24 cellular contexts compared by ENCODE assay signal in genomic region chr17:82689077-82689476, GRCh38.
"Had no signal": no experiment of that assay in that cellular context is flagged by ENCODE, and none has a peak within 500 bp of the region (broad histone marks: within the 10 kb centered on the region; RNA-seq: fewer than 3 reads in every experiment).

No MANE protein-coding gene starts in this region.

- H3K36me3 Mint-ChIP-seq: activated naive CD8-positive, alpha-beta T cell treated with anti-CD3 and anti-CD28 coated beads, Interleukin-2, amount 10 ng/mL, durations not matched to agents 7 days and 5 days; stimulated activated effector memory CD8-positive, alpha-beta T cell treated with anti-CD3 and anti-CD28 coated beads, Interleukin-12 subunit alpha, Interleukin-12 subunit beta, amount 100 ng/mL, for 72 hours had no signal

- ATAC-seq: activated CD4-positive, alpha-beta T cell treated with anti-CD3 and anti-CD28 coated beads for 36 hours; foreskin keratinocyte; right lobe of liver; stimulated activated effector memory CD8-positive, alpha-beta T cell treated with anti-CD3 and anti-CD28 coated beads, Interleukin-12 subunit alpha, Interleukin-12 subunit beta, amount 100 ng/mL, for 72 hours; stimulated activated naive CD8-positive, alpha-beta T cell treated with anti-CD3 and anti-CD28 coated beads, Interleukin-15, amount 100 ng/mL, for 72 hours had no signal

- H3K9me3 Mint-ChIP-seq: activated naive CD8-positive, alpha-beta T cell treated with anti-CD3 and anti-CD28 coated beads, Interleukin-2, amount 10 ng/mL, durations not matched to agents 7 days and 5 days; stimulated activated effector memory CD8-positive, alpha-beta T cell treated with anti-CD3 and anti-CD28 coated beads, Interleukin-12 subunit alpha, Interleukin-12 subunit beta, amount 100 ng/mL, for 72 hours had no signal

- H3K27ac Mint-ChIP-seq: activated B cell treated with CpG ODN at 0.5 μM for 24 hours; activated CD4-positive, alpha-beta T cell treated with anti-CD3 and anti-CD28 coated beads for 36 hours; activated naive CD4-positive, alpha-beta T cell treated with anti-CD3 and anti-CD28 coated beads for 36 hours; activated naive CD8-positive, alpha-beta T cell treated with anti-CD3 and anti-CD28 coated beads, Interleukin-2, amount 10 ng/mL, durations not matched to agents 7 days and 5 days; nephron progenitor cell; stimulated activated effector memory CD8-positive, alpha-beta T cell treated with anti-CD3 and anti-CD28 coated beads, Interleukin-12 subunit alpha, Interleukin-12 subunit beta, amount 100 ng/mL, for 72 hours; stimulated activated naive CD8-positive, alpha-beta T cell treated with anti-CD3 and anti-CD28 coated beads, Interleukin-15, amount 100 ng/mL, for 72 hours; T-helper 1 cell treated with Interleukin-12 subunit alpha and Interleukin-12 subunit beta and Interleukin-4 antibody, amounts not matched to agents 30 μg/mL and 1 μg/mL, for 36 hours had no signal

- H3K27ac ChIP-seq: cardiac muscle cell, foreskin keratinocyte, suprapubic skin had no signal

- H3K4me3 ChIP-seq: cardiac muscle cell, right lobe of liver, skin epidermis, suprapubic skin had no signal

- H3K9me3 ChIP-seq: right lobe of liver, suprapubic skin had no signal

- H3K27me3 Mint-ChIP-seq: activated B cell treated with CpG ODN at 0.5 μM for 24 hours; activated CD4-positive, alpha-beta T cell treated with anti-CD3 and anti-CD28 coated beads for 36 hours; stimulated activated naive CD8-positive, alpha-beta T cell treated with anti-CD3 and anti-CD28 coated beads, Interleukin-15, amount 100 ng/mL, for 72 hours had no signal

- H3K36me3 ChIP-seq: cardiac muscle cell, right lobe of liver, suprapubic skin had no signal

- DNase-seq: activated B cell treated with CpG ODN at 0.5 μM for 24 hours; activated CD4-positive, alpha-beta T cell treated with anti-CD3 and anti-CD28 coated beads for 36 hours; activated CD4-positive, alpha-beta T cell treated with anti-CD3 and anti-CD28 coated beads, Interleukin-2, amount 50 U/mL, for 4 hours; activated CD8-positive, alpha-beta memory T cell treated with anti-CD3 and anti-CD28 coated beads, Interleukin-2, amount 50 U/mL, for 48 hours; activated naive CD4-positive, alpha-beta T cell treated with anti-CD3 and anti-CD28 coated beads for 36 hours; activated naive CD8-positive, alpha-beta T cell treated with anti-CD3 and anti-CD28 coated beads, Interleukin-2, amount 10 ng/mL, durations not matched to agents 7 days and 5 days; activated T-cell treated with anti-CD3 and anti-CD28 coated beads, Interleukin-2, amount 50 U/mL, for 48 hours; amniotic stem cell; dermis blood vessel endothelial cell; effector memory CD4-positive, alpha-beta T cell; foreskin keratinocyte; left cardiac atrium; nephron progenitor cell; nucleus accumbens; right lobe of liver; stimulated activated CD4-positive, alpha-beta T cell treated with anti-CD3 and anti-CD28 coated beads, Interleukin-1b, Interleukin-23, amount 100 ng/mL, for 48 hours; stimulated activated naive CD8-positive, alpha-beta T cell treated with anti-CD3 and anti-CD28 coated beads, Interleukin-15, amount 100 ng/mL, for 72 hours; T1000; trophoblast cell had no signal

- H3K27me3 ChIP-seq: cardiac muscle cell, foreskin keratinocyte, right lobe of liver, suprapubic skin had no signal

- H3K4me3 Mint-ChIP-seq: activated B cell treated with CpG ODN at 0.5 μM for 24 hours; activated CD4-positive, alpha-beta T cell treated with anti-CD3 and anti-CD28 coated beads for 36 hours; activated naive CD4-positive, alpha-beta T cell treated with anti-CD3 and anti-CD28 coated beads for 36 hours; activated naive CD8-positive, alpha-beta T cell treated with anti-CD3 and anti-CD28 coated beads, Interleukin-2, amount 10 ng/mL, durations not matched to agents 7 days and 5 days; nephron progenitor cell; stimulated activated effector memory CD8-positive, alpha-beta T cell treated with anti-CD3 and anti-CD28 coated beads, Interleukin-12 subunit alpha, Interleukin-12 subunit beta, amount 100 ng/mL, for 72 hours; stimulated activated naive CD8-positive, alpha-beta T cell treated with anti-CD3 and anti-CD28 coated beads, Interleukin-15, amount 100 ng/mL, for 72 hours; T-helper 1 cell treated with Interleukin-12 subunit alpha and Interleukin-12 subunit beta and Interleukin-4 antibody, amounts not matched to agents 30 μg/mL and 1 μg/mL, for 36 hours had no signal

- H3K4me1 Mint-ChIP-seq: activated B cell treated with CpG ODN at 0.5 μM for 24 hours; activated naive CD8-positive, alpha-beta T cell treated with anti-CD3 and anti-CD28 coated beads, Interleukin-2, amount 10 ng/mL, durations not matched to agents 7 days and 5 days had no signal
